8 cellular contexts compared by ENCODE assay signal in the genomic region with DNA sequence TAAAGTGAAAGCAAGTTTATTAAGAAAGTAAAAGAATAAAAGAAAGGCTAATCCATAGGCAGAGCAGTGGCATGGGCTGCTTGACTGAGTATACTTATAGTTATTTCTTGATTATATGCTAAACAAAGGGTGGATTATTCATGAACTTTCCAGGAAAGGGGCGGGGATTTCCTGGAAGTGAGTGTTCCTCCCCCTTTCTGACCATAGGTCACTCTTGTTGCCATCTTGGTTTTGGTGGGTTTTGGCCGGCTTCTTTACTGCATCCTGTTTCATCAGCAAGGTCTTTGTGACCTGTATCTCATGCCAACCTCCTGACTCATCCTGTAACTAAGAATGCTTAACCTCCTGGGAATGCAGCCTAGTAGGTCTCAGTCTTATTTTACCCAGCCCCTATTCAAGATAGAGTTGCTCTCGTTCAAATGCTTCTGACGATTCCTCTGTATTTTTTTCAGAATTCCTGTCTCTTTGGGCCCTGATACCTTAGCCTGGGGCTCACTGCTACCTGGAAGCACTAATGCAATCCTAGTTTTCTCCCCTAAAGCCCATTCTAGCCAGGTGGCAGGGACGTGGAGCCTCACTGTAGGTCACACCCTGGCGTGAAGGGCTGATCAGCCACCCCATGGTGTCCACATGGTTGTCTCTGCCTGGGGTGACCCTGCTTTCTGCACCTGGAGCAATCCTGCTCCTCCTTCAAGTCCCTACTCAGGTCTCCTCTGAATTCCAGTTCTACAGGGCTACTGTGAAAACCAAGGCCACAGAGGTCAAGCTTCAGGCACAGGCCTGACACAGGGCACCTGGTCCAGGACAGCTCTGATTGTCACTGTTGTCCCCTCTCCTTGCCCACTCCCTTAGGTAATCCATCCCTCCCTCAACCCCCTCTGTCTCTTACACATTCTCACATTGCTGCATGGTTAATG. TPM values are rescaled to one million over a fixed set of nuclear protein-coding genes. Genes with fewer than 3 reads are reported as not detected.
DNase-seq lines count a peak whose midpoint lies in the region; ATAC-seq and TF ChIP-seq lines count a peak whose summit lies in the region.

No MANE protein-coding gene starts in this region.

- H3K36me3 ChIP-seq in upper lobe of left lung: no peaks in the 10 kb centered on the region
- H3K36me3 ChIP-seq in CD4-positive, alpha-beta memory T cell (ENCODE audit: insufficient read depth, low read length): no peaks in the 10 kb centered on the region

- no peaks in the 10 kb centered on the region for H3K27me3 ChIP-seq in upper lobe of left lung
- H3K27me3 ChIP-seq in CD4-positive, alpha-beta memory T cell (ENCODE audit: insufficient read depth, low read length): no peaks in the 10 kb centered on the region
- no peaks in the 10 kb centered on the region for H3K27me3 ChIP-seq in CD4-positive, alpha-beta T cell (ENCODE audit: control insufficient read depth, insufficient read depth, low read length)

- peaks cover 1 to 3% of the 10 kb centered on the region in 2 donors for H3K27me3 Mint-ChIP-seq in CD4-positive, alpha-beta memory T cell
- H3K27me3 Mint-ChIP-seq in CD4-positive, alpha-beta T cell: no peaks in the 10 kb centered on the region

- peak in 3 of 4 donors; percentile 33 to 80 (median 64) for TF ChIP-seq EP300 in upper lobe of left lung (IDR thresholded peaks at IDR 0.05)

- no peak overlapping the region for H3K4me3 Mint-ChIP-seq in CD4-positive, alpha-beta memory T cell
- H3K4me3 Mint-ChIP-seq in CD4-positive, alpha-beta T cell: no peak overlapping the region

- H3K9me3 Mint-ChIP-seq in CD4-positive, alpha-beta memory T cell: no peaks in the 10 kb centered on the region
- no peaks in the 10 kb centered on the region for H3K9me3 Mint-ChIP-seq in CD4-positive, alpha-beta T cell

- POLR2A ChIA-PET in CD4-positive, alpha-beta memory T cell (lab: Charles Lee; ENCODE audit: partially characterized antibody): no interaction called here
- POLR2A ChIA-PET in CD4-positive, alpha-beta T cell (lab: Charles Lee): no interaction called here

- peak overlapping the region in 1 of 7 donors; percentile 54 for H3K27ac Mint-ChIP-seq in CD4-positive, alpha-beta memory T cell
- H3K27ac Mint-ChIP-seq in CD4-positive, alpha-beta T cell: no peak overlapping the region

- peak overlapping the region; percentile 59 to 82 (median 74) for H3K27ac ChIP-seq in upper lobe of left lung
- no peak overlapping the region for H3K27ac ChIP-seq in CD4-positive, alpha-beta memory T cell (ENCODE audit: low read depth, low read length)
- H3K27ac ChIP-seq in CD4-positive, alpha-beta T cell (ENCODE audit: low read depth, low read length): no peak overlapping the region

- no peaks in the 10 kb centered on the region for H3K36me3 Mint-ChIP-seq in CD4-positive, alpha-beta memory T cell
- no peaks in the 10 kb centered on the region for H3K36me3 Mint-ChIP-seq in CD4-positive, alpha-beta T cell (ENCODE audit: low read depth)

- TF ChIP-seq POLR2A in upper lobe of left lung (IDR thresholded peaks at IDR 0.05): no peak

- WGBS in upper lobe of left lung, 2 donors: 67 to 68% methylated on average over 6 of the region's 6 CpGs

- H3K4me3 ChIP-seq in GM12865 (ENCODE audit: low read depth, low read length) (no peak overlapping the region), upper lobe of left lung (no peak overlapping the region)
- H3K4me3 ChIP-seq in CD4-positive, alpha-beta memory T cell (ENCODE audit: low read length in 2 of 2): no peak overlapping the region

- ATAC-seq in HG03460 (IDR thresholded peaks at IDR 0.05; ENCODE audit: unreplicated experiment) (peak; percentile 61), upper lobe of left lung (ENCODE audit: low FRiP score in 2 of 2) (peak; percentile 31 to 61), HG03469 (IDR thresholded peaks at IDR 0.05; ENCODE audit: unreplicated experiment) (no peak)
- no peak for ATAC-seq in CD4-positive, alpha-beta T cell (ENCODE audit: poor library complexity)

- no peaks in the 10 kb centered on the region for H3K9me3 ChIP-seq in upper lobe of left lung
- no peaks in the 10 kb centered on the region for H3K9me3 ChIP-seq in CD4-positive, alpha-beta memory T cell (ENCODE audit: control insufficient read depth in 1 of 2, low read length in 2 of 2)
- no peaks in the 10 kb centered on the region for H3K9me3 ChIP-seq in CD4-positive, alpha-beta T cell (ENCODE audit: control insufficient read depth, low read length)

- DNase-seq in GM12865 (ENCODE audit: low read depth) (peak; percentile 87), amniotic stem cell (lab: John Stamatoyannopoulos, UW) (peak; percentile 88), islet precursor cell (peak; percentile 95), upper lobe of left lung (peak in 1 of 2 donors; percentile 46)
- no peak for DNase-seq in CD4-positive, alpha-beta memory T cell
- DNase-seq in CD4-positive, alpha-beta T cell: no peak

- peaks cover 0 to under 1% (median 0%) of the 10 kb centered on the region in 4 donors for H3K4me1 Mint-ChIP-seq in CD4-positive, alpha-beta memory T cell
- H3K4me1 Mint-ChIP-seq in CD4-positive, alpha-beta T cell (ENCODE audit: low read depth): no peaks in the 10 kb centered on the region

- peaks cover 11 to 22% (median 16%) of the 10 kb centered on the region in 4 donors for H3K4me1 ChIP-seq in upper lobe of left lung
- peaks cover under 1% of the 10 kb centered on the region for H3K4me1 ChIP-seq in CD4-positive, alpha-beta memory T cell (ENCODE audit: insufficient read depth, low read length)

- no peak for TF ChIP-seq CTCF in GM12865 (IDR thresholded peaks at IDR 0.05; ENCODE audit: insufficient read depth, low read depth, low read length, missing control alignments)
- TF ChIP-seq CTCF in upper lobe of left lung (IDR thresholded peaks at IDR 0.05): no peak
- TF ChIP-seq CTCF in CD4-positive, alpha-beta T cell (IDR thresholded peaks at IDR 0.05): no peak

- CTCF ChIA-PET in CD4-positive, alpha-beta memory T cell (lab: Charles Lee; ENCODE audit: partially characterized antibody): interaction anchor here (1.7 to 6.8 kb wide), 2 partner anchors 9 to 14 kb away, joined by 4 to 40 read pairs; no protein-coding TSS in a partner anchor
- CTCF ChIA-PET in CD4-positive, alpha-beta T cell (lab: Charles Lee): no interaction called here

- intact Hi-C loops in CD4-positive, alpha-beta memory T cell (cut with micrococcal nuclease): no loop called here
- intact Hi-C loops in CD4-positive, alpha-beta T cell (cut with DNase I, micrococcal nuclease): no loop called here

RNA-seq across cellular contexts. Expression of a gene that starts 6.0 kb away (rescaled TPM):
- 10 to 100 TPM; 36.7 to 59.4 (median 45.7) TPM for total RNA-seq in upper lobe of left lung
- 10 to 100 TPM; 20.1 to 22.2 TPM for total RNA-seq in CD4-positive, alpha-beta memory T cell
- 1 to 10 TPM; 4.8 to 6.9 TPM for polyA plus RNA-seq in CD4-positive, alpha-beta memory T cell
- 10 to 100 TPM; 32.0 to 34.2 TPM for total RNA-seq in CD4-positive, alpha-beta T cell

RNA-seq across cellular contexts. Expression of a gene that starts 27.7 kb away (rescaled TPM):
- total RNA-seq in upper lobe of left lung: 1 to 10 TPM in 2 of 6 donors, under 1 TPM in 3, not detected in 1; 0.44 to 8.4 (median 0.86) TPM
- total RNA-seq in CD4-positive, alpha-beta memory T cell: under 1 TPM in 1 of 2 experiments, not detected in 1; 0.32 TPM
- polyA plus RNA-seq in CD4-positive, alpha-beta memory T cell: not detected
- 1 to 10 TPM; 1.0 to 1.1 TPM for total RNA-seq in CD4-positive, alpha-beta T cell

Comparison
In these comparisons a context has a peak if more than half of its experiments do, and no peak if none do; other contexts are left out.
1. DNase-seq: peak in GM12865 (single experiment), amniotic stem cell (single experiment) and islet precursor cell (single experiment); none in CD4-positive, alpha-beta memory T cell (0 of 5) and CD4-positive, alpha-beta T cell (0 of 10).
2. ATAC-seq: peak in HG03460 (single experiment) and upper lobe of left lung (2 of 2); none in HG03469 (single experiment) and CD4-positive, alpha-beta T cell (single experiment).
3. H3K27ac ChIP-seq: peak in upper lobe of left lung (4 of 4); none in CD4-positive, alpha-beta memory T cell (single experiment) and CD4-positive, alpha-beta T cell (single experiment).